Comparison of ENCODE assay signal across 3 cellular contexts in genomic region chr10:9878429-9878828, GRCh38.
TF ChIP-seq lines count a peak whose summit lies in the region.

No MANE protein-coding gene starts in this region.

TF ChIP-seq in GM23338, 12 proteins besides CTCF, POLR2A, EP300 and RAD21:
- no peak for TF ChIP-seq EZH2phosphoT487 (IDR thresholded peaks at IDR 0.05; ENCODE audit: unreplicated experiment)

TF ChIP-seq in K562, 482 proteins besides CTCF, POLR2A, EP300 and RAD21:
- TF ChIP-seq RFX1 (IDR thresholded peaks at IDR 0.05) (peak; percentile 54), ZBTB2 (IDR thresholded peaks at IDR 0.05) (0 out of 2 replicates have a peak, but pooled peaks have one; percentile 0), CBX1 (IDR thresholded peaks at IDR 0.05; ENCODE audit: low read depth) (no peak), MEIS2 (IDR thresholded peaks at IDR 0.05; ENCODE audit: partially characterized antibody) (peak; percentile 33), FOXJ2 (tag; IDR thresholded peaks at IDR 0.05) (0 out of 2 replicates have a peak, but pooled peaks have one; percentile 28)

TF ChIP-seq in H1, 55 proteins besides CTCF, POLR2A, EP300 and RAD21:
- TF ChIP-seq POLR2AphosphoS5 (IDR thresholded peaks at IDR 0.05; ENCODE audit: low read depth, low read length): no peak
- TF ChIP-seq CHD1 (IDR thresholded peaks at IDR 0.05; ENCODE audit: low read depth, low read length): no peak
- TF ChIP-seq BCL11A (IDR thresholded peaks at IDR 0.05; ENCODE audit: low read depth in 2 of 2, low read length in 2 of 2): no peak
